In the genomic region with DNA sequence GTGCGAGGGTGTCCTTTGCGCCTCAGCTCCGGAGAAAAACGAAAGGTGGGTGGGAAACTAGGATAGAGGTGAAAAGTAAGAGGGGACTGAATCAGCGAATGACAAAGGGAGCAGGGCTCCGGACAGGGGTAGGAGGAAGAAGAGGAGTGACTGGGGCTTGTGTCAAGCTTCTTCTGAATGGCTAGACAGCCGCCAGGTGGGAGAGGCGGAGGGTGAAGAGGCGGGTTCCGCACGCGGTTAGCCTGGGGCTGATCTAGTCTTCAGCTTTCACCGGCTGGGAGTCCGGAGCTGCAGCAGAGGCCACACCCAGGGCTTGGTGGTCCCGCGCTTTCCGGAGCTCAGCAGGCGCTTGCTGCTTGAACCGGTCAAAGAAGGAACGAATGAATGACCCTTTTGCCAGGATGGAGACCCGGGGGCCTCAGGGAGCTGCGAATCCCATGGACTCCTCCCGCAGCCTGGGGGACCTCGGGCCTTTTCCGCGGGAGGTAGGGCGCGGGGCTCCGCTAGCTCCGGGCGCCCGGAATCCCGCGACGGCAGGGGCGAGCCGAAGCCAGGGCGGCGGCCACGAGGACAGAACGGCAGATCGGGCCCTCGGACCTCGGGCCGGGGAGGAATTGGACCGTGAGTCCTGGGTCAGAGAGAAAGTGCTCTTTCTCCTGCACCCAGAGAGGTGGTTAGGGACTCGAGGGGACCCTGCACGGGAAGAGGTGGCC, we compare ENCODE assay signal across 8 cellular contexts. TPM values are rescaled to one million over a fixed set of nuclear protein-coding genes. Genes with fewer than 3 reads are reported as not detected.
DNase-seq lines count a peak whose midpoint lies in the region; ATAC-seq lines count a peak whose summit lies in the region.

A gene (plus strand): TSS at position 256 of the 713 bp plus-strand sequence. CDS start 125 bp downstream, at position 381.

- peak within 1 kb of the TSS in 2 of 3 donors; percentile 57 to 65 for H3K9ac ChIP-seq in skeletal muscle tissue (ENCODE audit: low read depth in 1 of 3, low read length in 3 of 3)

- H3K4me1 Mint-ChIP-seq in activated naive CD8-positive, alpha-beta T cell (ENCODE audit: low read depth) = peaks cover 23% of the 10 kb centered on the region

- ATAC-seq in HG02763 (IDR thresholded peaks at IDR 0.05; ENCODE audit: unreplicated experiment) = peak; percentile 52

- H3K4me3 ChIP-seq in iPS DF 6.9 (ENCODE audit: low read length) (peak within 1 kb of the TSS; percentile 16; the same call in 1 of the 2 replicates), skeletal muscle tissue (ENCODE audit: low read length in 3 of 3) (peak within 1 kb of the TSS; percentile 65 to 70 (median 68))

- H3K4me1 ChIP-seq in iPS DF 6.9 (ENCODE audit: control insufficient read depth, insufficient read depth, low read length) = no peaks in the 10 kb centered on the region
- peaks cover 7 to 17% (median 15%) of the 10 kb centered on the region in 3 donors for H3K4me1 ChIP-seq in skeletal muscle tissue (ENCODE audit: control insufficient read depth in 3 of 3, insufficient read depth in 3 of 3, low read length in 3 of 3)

- no peaks in the 10 kb centered on the region for H3K9me3 Mint-ChIP-seq in activated naive CD8-positive, alpha-beta T cell (ENCODE audit: low read depth)

- H3K36me3 Mint-ChIP-seq in activated naive CD8-positive, alpha-beta T cell = no peaks in the 10 kb centered on the region

- no peak within 1 kb of the TSS for H3K27ac ChIP-seq in iPS DF 6.9 (ENCODE audit: low read length)
- no peak within 1 kb of the TSS for H3K27ac ChIP-seq in skeletal muscle tissue (ENCODE audit: low read depth, low read length)

- H3K4me3 Mint-ChIP-seq in activated naive CD8-positive, alpha-beta T cell = peak within 1 kb of the TSS; percentile 63

- H3K27me3 ChIP-seq in iPS DF 6.9 (ENCODE audit: control insufficient read depth, insufficient read depth, low read length) (no peaks in the 10 kb centered on the region), skeletal muscle tissue (ENCODE audit: control insufficient read depth in 3 of 3, insufficient read depth in 3 of 3, low read length in 3 of 3) (peaks cover 17 to 27% (median 21%) of the 10 kb centered on the region in 3 donors)

- no peak within 1 kb of the TSS for H3K27ac Mint-ChIP-seq in activated naive CD8-positive, alpha-beta T cell

- H3K36me3 ChIP-seq in iPS DF 6.9 (ENCODE audit: control insufficient read depth, insufficient read depth, low read length) = no peaks in the 10 kb centered on the region
- no peaks in the 10 kb centered on the region for H3K36me3 ChIP-seq in skeletal muscle tissue (ENCODE audit: control insufficient read depth in 3 of 3, insufficient read depth in 3 of 3, low read length in 3 of 3)

- DNase-seq in activated CD4-positive, alpha-beta T cell treated with anti-CD3 and anti-CD28 coated beads for 48 hours = peak; percentile 54
- no peak for DNase-seq in activated CD4-positive, alpha-beta T cell treated with anti-CD3 and anti-CD28 coated beads for 1 hour
- DNase-seq in NCI-H2029 treated with DMSO at 0.1 percent for 48 hours (lab: John Stamatoyannopoulos, UW) = peak; percentile 79
- no peak for DNase-seq in iPS DF 6.9 (ENCODE audit: low read depth, low spot score)
- DNase-seq in NCI-H1694 (lab: John Stamatoyannopoulos, UW) = no peak

- H3K9me3 ChIP-seq in iPS DF 6.9 (ENCODE audit: control insufficient read depth, insufficient read depth, low read length) (no peaks in the 10 kb centered on the region), skeletal muscle tissue (ENCODE audit: control insufficient read depth in 3 of 3, low read length in 3 of 3) (no peaks in the 10 kb centered on the region)

- WGBS in iPS DF 6.9 (ENCODE audit: insufficient coverage, insufficient read length) = no CpG with 5 or more reads among the region's 48 CpGs

- peaks cover 14% of the 10 kb centered on the region for H3K27me3 Mint-ChIP-seq in activated naive CD8-positive, alpha-beta T cell

RNA-seq across cellular contexts. Expression of the gene that starts here (rescaled TPM):
- total RNA-seq in skeletal muscle tissue = 2.1 TPM

Comparison
In these comparisons a context has a peak if more than half of its experiments do, and no peak if none do; other contexts are left out.
1. DNase-seq: peak in activated CD4-positive, alpha-beta T cell treated with anti-CD3 and anti-CD28 coated beads for 48 hours (single experiment) and NCI-H2029 treated with DMSO at 0.1 percent for 48 hours (single experiment); none in activated CD4-positive, alpha-beta T cell treated with anti-CD3 and anti-CD28 coated beads for 1 hour (single experiment), iPS DF 6.9 (single experiment) and NCI-H1694 (single experiment).